ENCODE assay signal across 9 cellular contexts in genomic region chr5:121630402-121630801, GRCh38.
DNase-seq lines count a peak whose midpoint lies in the region; TF ChIP-seq lines count a peak whose summit lies in the region.
"Had no signal": no experiment of that assay in that cellular context is flagged by ENCODE, and none has a peak within 500 bp of the region (broad histone marks: within the 10 kb centered on the region; RNA-seq: fewer than 3 reads in every experiment).

No MANE protein-coding gene starts in this region.

- no peak overlapping the region for H3K4me3 Mint-ChIP-seq in endodermal cell
- no peak overlapping the region for H3K4me3 Mint-ChIP-seq in neural crest cell

- no peak overlapping the region for H3K9ac ChIP-seq in endodermal cell (ENCODE audit: extremely low read depth, low read length, poor library complexity, severe bottlenecking)

- H3K36me3 Mint-ChIP-seq in endodermal cell (ENCODE audit: low read depth) (no peaks in the 10 kb centered on the region), neural crest cell (ENCODE audit: low read depth) (no peaks in the 10 kb centered on the region)

- H3K27ac ChIP-seq in endodermal cell (ENCODE audit: low read depth, low read length), result no peak overlapping the region
- H3K27ac ChIP-seq: uterus had no signal

- no peaks in the 10 kb centered on the region for H3K9me3 Mint-ChIP-seq in endodermal cell
- no peaks in the 10 kb centered on the region for H3K9me3 Mint-ChIP-seq in neural crest cell
- H3K9me3 Mint-ChIP-seq: activated T-helper 2 cell treated with anti-CD3 and anti-CD28 coated beads, Interferon-gamma antibody, Interleukin-2, Interleukin-4, amounts not matched to agents 10 μg/mL and 5 μg/mL and 100 μg/mL, durations not matched to agents 14 hours and 24 hours and 36 hours had no signal

- TF ChIP-seq CTCF in endodermal cell (conservative IDR thresholded peaks at IDR 0.05) (peak; percentile 33), neural crest cell (conservative IDR thresholded peaks at IDR 0.05) (peak; percentile 39)

- H3K4me1 Mint-ChIP-seq in endodermal cell (peaks cover 4% of the 10 kb centered on the region), neural crest cell (peaks cover 9% of the 10 kb centered on the region)

- H3K27me3 Mint-ChIP-seq in endodermal cell (ENCODE audit: insufficient read depth) (peaks cover 6% of the 10 kb centered on the region), neural crest cell (ENCODE audit: low read depth) (peaks cover 17% of the 10 kb centered on the region)

- no peaks in the 10 kb centered on the region for H3K4me1 ChIP-seq in endodermal cell (ENCODE audit: control insufficient read depth, insufficient read depth, low read length)
- H3K4me1 ChIP-seq: uterus had no signal

- H3K27ac Mint-ChIP-seq in endodermal cell (no peak overlapping the region), neural crest cell (ENCODE audit: unreplicated experiment) (no peak overlapping the region)
- H3K27ac Mint-ChIP-seq: activated T-helper 2 cell treated with anti-CD3 and anti-CD28 coated beads, Interferon-gamma antibody, Interleukin-2, Interleukin-4, amounts not matched to agents 10 μg/mL and 5 μg/mL and 100 μg/mL, durations not matched to agents 14 hours and 24 hours and 36 hours had no signal

- no peak overlapping the region for H3K4me3 ChIP-seq in endodermal cell (ENCODE audit: low read length)
- H3K4me3 ChIP-seq: uterus had no signal

- WGBS in endodermal cell (ENCODE audit: insufficient coverage in 1 of 2, insufficient read length in 1 of 2), 2 experiments, result 85 to 97% methylated on average over 5 of the region's 5 CpGs

- H3K9me3 ChIP-seq in endodermal cell (ENCODE audit: control insufficient read depth, low read length), result no peaks in the 10 kb centered on the region
- H3K9me3 ChIP-seq: uterus had no signal

- H3K27me3 ChIP-seq in endodermal cell (ENCODE audit: control insufficient read depth, insufficient read depth, low read length, poor library complexity, severe bottlenecking), result peaks cover 7% of the 10 kb centered on the region
- H3K27me3 ChIP-seq: uterus had no signal

- DNase-seq in DMS53 (lab: John Stamatoyannopoulos, UW) (peak; percentile 39), NCI-H526 treated with DMSO at 0.1 percent for 48 hours (lab: John Stamatoyannopoulos, UW) (peak; percentile 30), endodermal cell (peak; percentile 43), neural crest cell (ENCODE audit: low read depth, low spot score) (no peak), COLO829 (ENCODE audit: low spot score) (no peak), NCI-H2196 (lab: John Stamatoyannopoulos, UW; ENCODE audit: unreplicated experiment) (no peak), mucosa of gallbladder (ENCODE audit: low spot score) (no peak)
- DNase-seq: uterus had no signal

- H3K36me3 ChIP-seq in endodermal cell (ENCODE audit: control insufficient read depth, insufficient read depth, low read length), result no peaks in the 10 kb centered on the region
- H3K36me3 ChIP-seq: uterus had no signal

Comparison
In these comparisons a context has a peak if more than half of its experiments do, and no peak if none do; other contexts are left out.
1. DNase-seq: peak in DMS53 (single experiment), NCI-H526 treated with DMSO at 0.1 percent for 48 hours (single experiment) and endodermal cell (single experiment); none in neural crest cell (single experiment), COLO829 (single experiment), NCI-H2196 (single experiment) and mucosa of gallbladder (single experiment).